In the genomic region with DNA sequence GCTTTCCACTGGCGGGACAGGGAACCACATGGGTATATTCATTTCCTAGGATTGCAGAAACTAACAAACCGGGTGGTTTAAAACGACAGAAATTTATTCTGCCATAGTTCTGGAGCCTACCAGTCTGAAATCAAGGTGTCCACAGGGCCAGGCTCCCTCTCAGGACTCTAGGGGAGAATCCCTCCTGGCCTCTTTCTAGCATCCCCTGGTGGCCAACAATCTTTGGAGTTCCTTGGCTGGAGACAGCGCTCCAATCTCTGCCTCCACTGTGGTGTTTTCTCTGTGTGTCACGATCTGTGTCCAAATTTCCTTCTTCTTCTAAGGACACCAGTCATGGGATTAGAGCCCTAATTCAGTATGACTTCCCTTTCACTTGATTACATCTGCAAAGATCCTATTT, we compare ENCODE assay signal across 2 cellular contexts.
TF ChIP-seq lines count a peak whose summit lies in the region.

No MANE protein-coding gene starts in this region.

TF ChIP-seq in SK-N-SH, 30 proteins besides CTCF, POLR2A, EP300 and RAD21 (continued from another document):
- TF ChIP-seq USF1 (IDR thresholded peaks at IDR 0.05; ENCODE audit: borderline replicate concordance, low read depth): no peak
- no peak for TF ChIP-seq EZH2phosphoT487 (IDR thresholded peaks at IDR 0.05; ENCODE audit: borderline replicate concordance, low read depth)
- no peak for TF ChIP-seq ZBTB33 (IDR thresholded peaks at IDR 0.05; ENCODE audit: borderline replicate concordance, low read depth)
- no peak for TF ChIP-seq SMC3 (IDR thresholded peaks at IDR 0.05; ENCODE audit: low read depth, low read length)
- TF ChIP-seq CHD2 (IDR thresholded peaks at IDR 0.05; ENCODE audit: low read length, partially characterized antibody): no peak
- no peak for TF ChIP-seq IRF3 (IDR thresholded peaks at IDR 0.05; ENCODE audit: low read depth, low read length)
- TF ChIP-seq USF2 (IDR thresholded peaks at IDR 0.05; ENCODE audit: borderline replicate concordance, low read depth, low read length): no peak
- TF ChIP-seq REST (IDR thresholded peaks at IDR 0.05; ENCODE audit: low read depth, low read length): no peak
- TF ChIP-seq, protein P1, sequence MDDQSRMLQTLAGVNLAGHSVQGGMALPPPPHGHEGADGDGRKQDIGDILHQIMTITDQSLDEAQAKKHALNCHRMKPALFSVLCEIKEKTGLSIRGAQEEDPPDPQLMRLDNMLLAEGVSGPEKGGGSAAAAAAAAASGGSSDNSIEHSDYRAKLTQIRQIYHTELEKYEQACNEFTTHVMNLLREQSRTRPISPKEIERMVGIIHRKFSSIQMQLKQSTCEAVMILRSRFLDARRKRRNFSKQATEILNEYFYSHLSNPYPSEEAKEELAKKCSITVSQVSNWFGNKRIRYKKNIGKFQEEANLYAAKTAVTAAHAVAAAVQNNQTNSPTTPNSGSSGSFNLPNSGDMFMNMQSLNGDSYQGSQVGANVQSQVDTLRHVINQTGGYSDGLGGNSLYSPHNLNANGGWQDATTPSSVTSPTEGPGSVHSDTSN (IDR thresholded peaks at IDR 0.05): no peak
- TF ChIP-seq FOXJ3 (CRISPR knock-in tag; IDR thresholded peaks at IDR 0.05): no peak
- TF ChIP-seq YY1 (IDR thresholded peaks at IDR 0.05; ENCODE audit: low read depth): no peak
- TF ChIP-seq NFIC (IDR thresholded peaks at IDR 0.05; ENCODE audit: borderline replicate concordance): no peak
- no peak for TF ChIP-seq GABPA (IDR thresholded peaks at IDR 0.05; ENCODE audit: low read depth)

TF ChIP-seq in SK-N-SH treated with all-trans-retinoic acid at 6 μM for 48 hours, 23 proteins besides CTCF, POLR2A, EP300 and RAD21 (continued from another document):
- TF ChIP-seq TSHZ2 (CRISPR knock-in tag; IDR thresholded peaks at IDR 0.05) (no peak), PPARA (CRISPR knock-in tag; IDR thresholded peaks at IDR 0.05; ENCODE audit: borderline replicate concordance) (no peak), BACH2 (CRISPR knock-in tag; IDR thresholded peaks at IDR 0.05; ENCODE audit: borderline replicate concordance) (no peak), CSRNP3 (CRISPR knock-in tag; IDR thresholded peaks at IDR 0.05) (no peak), ZFP30 (CRISPR knock-in tag; IDR thresholded peaks at IDR 0.05) (no peak), ZFP3 (CRISPR knock-in tag; IDR thresholded peaks at IDR 0.05) (no peak)
TF ChIP-seq in SK-N-SH treated with all-trans-retinoic acid at 6 μM for 48 hours: peak in this region for 0.
